26 cellular contexts compared by ENCODE assay signal in genomic region chr18:21183670-21184069, GRCh38. TPM values are rescaled to one million over a fixed set of nuclear protein-coding genes. Genes with fewer than 3 reads are reported as not detected.
DNase-seq lines count a peak whose midpoint lies in the region; ATAC-seq and TF ChIP-seq lines count a peak whose summit lies in the region.
"Had no signal": no experiment of that assay in that cellular context is flagged by ENCODE, and none has a peak within 500 bp of the region (broad histone marks: within the 10 kb centered on the region; RNA-seq: fewer than 3 reads in every experiment).

No MANE protein-coding gene starts in this region.

- TF ChIP-seq CTCF in Calu3 (IDR thresholded peaks at IDR 0.05; ENCODE audit: unreplicated experiment) (no peak), LNCaP clone FGC (IDR thresholded peaks at IDR 0.05; ENCODE audit: control insufficient read depth, extremely low read depth, insufficient read depth) (no peak), mammary epithelial cell (conservative IDR thresholded peaks at IDR 0.05 in 1 of 2, IDR thresholded peaks at IDR 0.05 in 1 of 2; ENCODE audit: extremely low read depth in 1 of 2, insufficient read depth in 1 of 2, low read depth in 1 of 2, low read length in 2 of 2) (no peak)

- intact Hi-C loops in Calu3 (cut with micrococcal nuclease; ENCODE audit: unreplicated experiment): loop anchor here (5.0 kb wide), 1 partner anchor 111 kb away; no protein-coding TSS in a partner anchor
- intact Hi-C loops in mammary epithelial cell (cut with micrococcal nuclease): no loop called here

- H3K27me3 ChIP-seq in mammary epithelial cell (ENCODE audit: insufficient read depth, low read length) (no peaks in the 10 kb centered on the region), mesendoderm (ENCODE audit: insufficient read depth, low read length, poor library complexity) (no peaks in the 10 kb centered on the region)
- H3K27me3 ChIP-seq: BLaER1 treated with 17β-estradiol and CSF1 and Interleukin-3, amounts not matched to agents 10 nM and 100 nM; thyroid gland had no signal

- no peak overlapping the region for H3K9ac ChIP-seq in mammary epithelial cell (ENCODE audit: insufficient read depth, low read length)
- H3K9ac ChIP-seq in mesendoderm (ENCODE audit: low read length): no peak overlapping the region
- H3K9ac ChIP-seq: BLaER1 treated with 17β-estradiol and CSF1 and Interleukin-3, amounts not matched to agents 10 nM and 100 nM had no signal

- H3K4me2 ChIP-seq in mammary epithelial cell (ENCODE audit: insufficient read depth, low read depth, low read length) (no peak overlapping the region), mesendoderm (ENCODE audit: low read length) (no peak overlapping the region)
- H3K4me2 ChIP-seq: BLaER1 treated with 17β-estradiol and CSF1 and Interleukin-3, amounts not matched to agents 10 nM and 100 nM had no signal

- no TSS peak for BruUV-seq in Calu3 (replicated peaks; lab: Mats Ljungman, UMichigan)
- BruUV-seq in mammary epithelial cell (replicated peaks; lab: Mats Ljungman, UMichigan): no TSS peak

- H3K27me3 Mint-ChIP-seq in Calu3 (ENCODE audit: unreplicated experiment): peaks cover 4% of the 10 kb centered on the region
- H3K27me3 Mint-ChIP-seq: activated B cell treated with CpG ODN at 0.5 μM for 24 hours; activated naive CD8-positive, alpha-beta T cell; memory B cell; stimulated activated naive CD8-positive, alpha-beta T cell treated with anti-CD3 and anti-CD28 coated beads, Interleukin-15, Interleukin-2, amounts not matched to agents 100 ng/mL and 50 ng/mL, for 24 hours had no signal

- no peaks in the 10 kb centered on the region for H3K9me3 ChIP-seq in mammary epithelial cell (replicated peaks; ENCODE audit: insufficient read depth, low read length)
- H3K9me3 ChIP-seq: BLaER1 treated with 17β-estradiol and CSF1 and Interleukin-3, amounts not matched to agents 10 nM and 100 nM; thyroid gland had no signal

- H3K4me1 ChIP-seq in mammary epithelial cell (ENCODE audit: insufficient read depth, low read length) (peaks cover 3% of the 10 kb centered on the region), mesendoderm (ENCODE audit: control insufficient read depth, low read depth, low read length) (no peaks in the 10 kb centered on the region)
- H3K4me1 ChIP-seq: thyroid gland had no signal

- no peaks in the 10 kb centered on the region for H3K36me3 ChIP-seq in mammary epithelial cell (ENCODE audit: insufficient read depth, low read length)
- H3K36me3 ChIP-seq in mesendoderm (ENCODE audit: control insufficient read depth, insufficient read depth, low read length): no peaks in the 10 kb centered on the region
- H3K36me3 ChIP-seq: BLaER1 treated with 17β-estradiol and CSF1 and Interleukin-3, amounts not matched to agents 10 nM and 100 nM; thyroid gland had no signal

- peak overlapping the region; percentile 70 for H2AFZ ChIP-seq in mammary epithelial cell (ENCODE audit: low read depth, low read length)

- no peak overlapping the region for H3K27ac ChIP-seq in mammary epithelial cell (ENCODE audit: insufficient read depth, low read depth, low read length)
- no peak overlapping the region for H3K27ac ChIP-seq in mesendoderm (ENCODE audit: low read depth, low read length)
- H3K27ac ChIP-seq: BLaER1 treated with 17β-estradiol and CSF1 and Interleukin-3, amounts not matched to agents 10 nM and 100 nM; thyroid gland had no signal

- H3K79me2 ChIP-seq in mammary epithelial cell (ENCODE audit: insufficient read depth, low read length) (no peaks in the 10 kb centered on the region), mesendoderm (ENCODE audit: control insufficient read depth, insufficient read depth, low read length) (no peaks in the 10 kb centered on the region)

- in situ Hi-C loops in mammary epithelial cell (cut with MboI; ENCODE audit: low sequenced_read_pairs in 2 of 2): no loop called here

- no peaks in the 10 kb centered on the region for H3K9me3 Mint-ChIP-seq in Calu3 (ENCODE audit: low read depth, unreplicated experiment)
- H3K9me3 Mint-ChIP-seq: activated B cell treated with CpG ODN at 0.5 μM for 24 hours; activated T-helper 2 cell treated with anti-CD3 and anti-CD28 coated beads, Interferon-gamma antibody, Interleukin-2, Interleukin-4, amounts not matched to agents 10 μg/mL and 5 μg/mL and 100 μg/mL, durations not matched to agents 14 hours and 24 hours and 36 hours; HFFc6; memory B cell; naive B cell; stimulated activated naive CD8-positive, alpha-beta T cell treated with anti-CD3 and anti-CD28 coated beads, Interleukin-15, Interleukin-2, amounts not matched to agents 100 ng/mL and 50 ng/mL, for 24 hours had no signal

- no peaks in the 10 kb centered on the region for H3K36me3 Mint-ChIP-seq in Calu3 (ENCODE audit: insufficient read depth, unreplicated experiment)
- H3K36me3 Mint-ChIP-seq: activated naive CD8-positive, alpha-beta T cell; memory B cell; naive B cell had no signal

- no peak overlapping the region for H3K27ac Mint-ChIP-seq in Calu3 (ENCODE audit: unreplicated experiment)
- H3K27ac Mint-ChIP-seq: activated B cell treated with CpG ODN at 0.5 μM for 24 hours; activated naive CD8-positive, alpha-beta T cell; activated T-helper 2 cell treated with anti-CD3 and anti-CD28 coated beads, Interferon-gamma antibody, Interleukin-2, Interleukin-4, amounts not matched to agents 10 μg/mL and 5 μg/mL and 100 μg/mL, durations not matched to agents 14 hours and 24 hours and 36 hours; HFFc6; memory B cell; stimulated activated naive CD8-positive, alpha-beta T cell treated with anti-CD3 and anti-CD28 coated beads, Interleukin-15, Interleukin-2, amounts not matched to agents 100 ng/mL and 50 ng/mL, for 24 hours had no signal

- no peaks in the 10 kb centered on the region for H4K20me1 ChIP-seq in mammary epithelial cell (ENCODE audit: insufficient read depth, low read length)
- H4K20me1 ChIP-seq: BLaER1 treated with 17β-estradiol and CSF1 and Interleukin-3, amounts not matched to agents 10 nM and 100 nM had no signal

- H3K4ac ChIP-seq in mesendoderm (ENCODE audit: low read depth, low read length): no peak overlapping the region

- DNase-seq in Calu3: peak; percentile 22
- DNase-seq in LNCaP clone FGC (ENCODE audit: low read depth): peak; percentile 77
- peak; percentile 25 for DNase-seq in mammary epithelial cell
- DNase-seq in mesendoderm: peak; percentile 11
- no peak for DNase-seq in NCI-H1092 treated with DMSO at 0.1 percent for 48 hours (lab: John Stamatoyannopoulos, UW)
- DNase-seq in amniotic stem cell (lab: John Stamatoyannopoulos, UW): no peak
- DNase-seq: activated B cell treated with CpG ODN at 0.5 μM for 24 hours; activated CD4-positive, alpha-beta T cell treated with anti-CD3 and anti-CD28 coated beads, Interleukin-2, amount 50 U/mL, for 48 hours; activated CD8-positive, alpha-beta memory T cell treated with anti-CD3 and anti-CD28 coated beads, Interleukin-2, amount 50 U/mL, for 48 hours; DMS 273 treated with DMSO at 0.1 percent for 48 hours; erythroblast; HFFc6; kidney glomerular epithelial cell; naive B cell; NCI-H1417; NK-92 treated with Interleukin-12 subunit alpha and Interleukin-12 subunit beta, amount 100 ng/mL, for 24 hours; nucleus accumbens; stimulated activated CD4-positive, alpha-beta T cell treated with anti-CD3 and anti-CD28 coated beads, Interleukin-4, amount 100 ng/mL, for 4 hours; thyroid gland had no signal

- no peak overlapping the region for H3K56ac ChIP-seq in mesendoderm (ENCODE audit: low read length)

- H3K4me1 Mint-ChIP-seq in Calu3 (ENCODE audit: low read depth, unreplicated experiment): peaks cover 11% of the 10 kb centered on the region
- H3K4me1 Mint-ChIP-seq: activated B cell treated with CpG ODN at 0.5 μM for 24 hours, naive B cell had no signal

- no peak overlapping the region for H2BK15ac ChIP-seq in mesendoderm (replicated peaks; ENCODE audit: low read depth)

- CTCF ChIA-PET in Calu3 (lab: Charles Lee) (interaction anchor here (0.6 kb wide), 1 partner anchor 11 kb away, joined by 3 read pairs; no protein-coding TSS in a partner anchor), mammary epithelial cell (lab: Charles Lee; ENCODE audit: low non-redundant PET) (no interaction called here)

- ATAC-seq in HG02623 (IDR thresholded peaks at IDR 0.05; ENCODE audit: unreplicated experiment) (no peak), GM18858 (IDR thresholded peaks at IDR 0.05; ENCODE audit: unreplicated experiment) (no peak)

- 85% methylated on average over 3 of the region's 3 CpGs for WGBS in mammary epithelial cell (ENCODE audit: low coverage, missing lambda C conversion rate)
- WGBS in mesendoderm (ENCODE audit: extremely low coverage, insufficient coverage, low lambda C conversion rate): no CpG with 5 or more reads among the region's 3 CpGs

- H3K4me3 ChIP-seq in LNCaP clone FGC (ENCODE audit: low read depth, low read length): no peak overlapping the region
- H3K4me3 ChIP-seq in mammary epithelial cell (replicated peaks in 1 of 3; ENCODE audit: insufficient read depth in 1 of 3, low read depth in 2 of 3, low read length in 3 of 3): no peak overlapping the region
- H3K4me3 ChIP-seq in mesendoderm (ENCODE audit: low read length): no peak overlapping the region
- H3K4me3 ChIP-seq: BLaER1 treated with 17β-estradiol and CSF1 and Interleukin-3, amounts not matched to agents 10 nM and 100 nM; thyroid gland had no signal

- H4K8ac ChIP-seq in mesendoderm (ENCODE audit: low read depth, low read length): no peak overlapping the region

- no peaks in the 10 kb centered on the region for H3K79me1 ChIP-seq in mesendoderm (ENCODE audit: low read length)

- H3K18ac ChIP-seq in mesendoderm (ENCODE audit: low read length): no peak overlapping the region

- no peak overlapping the region for H2AK5ac ChIP-seq in mesendoderm (ENCODE audit: low read length)

- dilution Hi-C loops in mammary epithelial cell (cut with HindIII; ENCODE audit: low sequenced_read_pairs): loop anchor here (5.0 to 10.0 kb wide), 3 partner anchors 66 to 189 kb away; no protein-coding TSS in a partner anchor

- no peak overlapping the region for H4K5ac ChIP-seq in mesendoderm (ENCODE audit: low read length)

- H3K4me3 Mint-ChIP-seq in Calu3 (ENCODE audit: low read depth, unreplicated experiment): no peak overlapping the region
- H3K4me3 Mint-ChIP-seq: activated B cell treated with CpG ODN at 0.5 μM for 24 hours; activated naive CD8-positive, alpha-beta T cell; HFFc6; memory B cell; naive B cell; stimulated activated naive CD8-positive, alpha-beta T cell treated with anti-CD3 and anti-CD28 coated beads, Interleukin-15, Interleukin-2, amounts not matched to agents 100 ng/mL and 50 ng/mL, for 24 hours had no signal

- H2BK120ac ChIP-seq in mesendoderm (ENCODE audit: low read depth, low read length): no peak overlapping the region

- no peak overlapping the region for H3K23ac ChIP-seq in mesendoderm (ENCODE audit: low read length)

- H2BK5ac ChIP-seq in mesendoderm (ENCODE audit: low read length): no peak overlapping the region

RNA-seq across cellular contexts. Expression of gene GREB1L, which starts 58.4 kb away (rescaled TPM):
- total RNA-seq in Calu3 (2022) (3.8 and 4.5 TPM in 2 replicates), mammary epithelial cell (1 to 10 TPM; 1.7 to 2.0 TPM)
- 1.2 TPM for polyA plus RNA-seq in mammary epithelial cell
- polyA minus RNA-seq in mammary epithelial cell: 2.7 TPM
- 0.03 TPM for polyA plus RNA-seq in mesendoderm (2013, experiment 1 of 2)
- 0.01 TPM for polyA plus RNA-seq in mesendoderm (2013, experiment 2 of 2)
- total RNA-seq: activated B cell treated with CpG ODN at 0.5 μM for 24 hours; activated T-helper 2 cell treated with anti-CD3 and anti-CD28 coated beads, Interferon-gamma antibody, Interleukin-2, Interleukin-4, amounts not matched to agents 10 μg/mL and 5 μg/mL and 100 μg/mL, durations not matched to agents 14 hours and 24 hours and 36 hours had no signal

Comparison
In these comparisons a context has a peak if more than half of its experiments do, and no peak if none do; other contexts are left out.
1. DNase-seq: peak in Calu3 (single experiment), LNCaP clone FGC (single experiment), mammary epithelial cell (single experiment) and mesendoderm (single experiment); none in NCI-H1092 treated with DMSO at 0.1 percent for 48 hours (single experiment) and amniotic stem cell (single experiment).